ENCODE assay signal across 1 cellular context in the genomic region with DNA sequence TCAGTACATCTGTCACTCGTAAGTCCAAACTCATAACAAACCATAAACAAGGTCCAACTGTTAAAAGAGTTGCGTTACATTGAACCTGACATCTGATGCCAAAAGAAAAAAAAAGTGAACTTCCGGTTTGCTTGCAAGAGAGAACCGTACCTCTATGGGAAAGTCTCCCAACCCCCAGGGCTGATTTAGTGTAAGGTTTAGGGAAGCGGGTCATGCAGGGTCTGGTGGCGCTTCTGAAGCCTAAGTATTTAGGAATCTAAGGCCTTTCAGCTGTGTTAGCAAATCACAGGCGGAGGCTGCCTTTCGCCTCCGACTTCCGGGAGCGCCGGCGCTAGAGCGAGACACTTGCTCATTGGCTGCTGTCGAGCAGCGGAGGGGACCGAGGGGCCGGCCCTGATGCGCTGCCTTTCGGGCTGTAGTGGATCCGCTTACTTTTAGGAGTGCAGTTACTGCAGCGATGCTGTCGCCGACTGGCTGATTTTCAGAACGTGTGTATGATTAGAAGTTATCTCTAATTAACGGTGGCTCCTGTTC.
TF ChIP-seq lines count a peak whose summit lies in the region.

No MANE protein-coding gene starts in this region.

TF ChIP-seq in A549, 52 proteins besides CTCF, POLR2A, EP300 and RAD21 (continued from another document):
- TF ChIP-seq, protein P1, sequence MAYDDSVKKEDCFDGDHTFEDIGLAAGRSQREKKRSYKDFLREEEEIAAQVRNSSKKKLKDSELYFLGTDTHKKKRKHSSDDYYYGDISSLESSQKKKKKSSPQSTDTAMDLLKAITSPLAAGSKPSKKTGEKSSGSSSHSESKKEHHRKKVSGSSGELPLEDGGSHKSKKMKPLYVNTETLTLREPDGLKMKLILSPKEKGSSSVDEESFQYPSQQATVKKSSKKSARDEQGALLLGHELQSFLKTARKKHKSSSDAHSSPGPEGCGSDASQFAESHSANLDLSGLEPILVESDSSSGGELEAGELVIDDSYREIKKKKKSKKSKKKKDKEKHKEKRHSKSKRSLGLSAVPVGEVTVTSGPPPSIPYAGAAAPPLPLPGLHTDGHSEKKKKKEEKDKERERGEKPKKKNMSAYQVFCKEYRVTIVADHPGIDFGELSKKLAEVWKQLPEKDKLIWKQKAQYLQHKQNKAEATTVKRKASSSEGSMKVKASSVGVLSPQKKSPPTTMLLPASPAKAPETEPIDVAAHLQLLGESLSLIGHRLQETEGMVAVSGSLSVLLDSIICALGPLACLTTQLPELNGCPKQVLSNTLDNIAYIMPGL (CRISPR knock-in tag; IDR thresholded peaks at IDR 0.05; ENCODE audit: borderline replicate concordance): no peak
